In the genomic region with DNA sequence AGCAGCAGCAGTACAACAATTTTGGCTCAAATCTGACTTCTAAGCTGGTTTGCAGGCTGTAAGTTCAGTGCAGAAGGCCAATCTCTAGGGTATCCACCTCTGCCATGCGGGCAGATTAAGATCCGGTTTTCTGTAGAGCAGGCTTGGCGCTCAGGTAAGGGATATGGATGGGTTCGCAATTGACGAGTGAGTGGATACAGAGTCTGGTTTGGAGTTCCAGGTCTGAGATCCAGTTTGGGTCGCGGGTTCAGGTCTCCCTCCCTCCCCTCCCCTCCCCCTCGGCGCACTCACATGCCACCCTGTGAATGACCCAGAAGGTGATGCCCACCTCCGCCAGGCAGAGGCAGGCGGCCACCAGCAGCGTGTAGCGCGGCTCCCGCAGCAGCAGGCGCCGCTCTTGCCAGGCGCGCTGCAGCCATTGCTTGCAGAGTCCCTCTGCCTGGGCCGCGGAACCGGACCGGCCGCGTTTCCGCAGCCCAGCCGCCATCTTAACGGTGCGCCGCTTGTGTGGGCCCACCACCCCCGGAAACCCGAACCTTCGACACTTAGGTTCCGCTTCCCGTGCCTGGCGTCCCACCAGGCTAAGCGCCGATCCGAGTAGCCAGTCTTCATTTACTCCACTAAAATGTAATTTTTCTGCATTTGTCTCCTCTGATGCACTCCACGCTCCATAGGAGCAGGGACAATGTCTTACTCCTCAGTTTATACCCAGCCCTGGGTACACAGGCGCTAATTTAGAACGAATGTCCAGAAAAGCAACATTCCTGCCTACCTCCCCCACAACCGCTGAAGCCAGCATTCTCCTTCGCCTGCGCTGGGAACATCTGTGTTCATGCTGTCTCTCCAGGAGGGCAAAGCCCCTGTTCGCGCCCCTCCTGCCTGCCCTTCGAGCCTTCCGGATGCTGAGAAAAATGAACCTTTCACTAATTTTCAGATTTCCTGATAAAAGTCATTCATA, we compare ENCODE assay signal across 1 cellular context.
TF ChIP-seq lines count a peak whose summit lies in the region.

TSS of gene ALG3 (minus strand) at position 509 of the 958 bp plus-strand sequence. CDS start at position 487, 22 bp downstream.

TF ChIP-seq in K562, 482 proteins besides CTCF, POLR2A, EP300 and RAD21 (continued from another document and continues in another):
- TF ChIP-seq TRIM28 (IDR thresholded peaks at IDR 0.05) (no peak), HDAC1 (IDR thresholded peaks at IDR 0.05) (peak in 1 of 2 experiments; percentile 98; a peak in 3 of 4 replicates), NFRKB (IDR thresholded peaks at IDR 0.05; ENCODE audit: low read depth) (peak; percentile 94), KDM5B (IDR thresholded peaks at IDR 0.05; ENCODE audit: insufficient replicate concordance, low read depth, low read length) (peak; percentile 97), ETS2 (tag; IDR thresholded peaks at IDR 0.05; ENCODE audit: borderline replicate concordance, poor library complexity, severe bottlenecking) (no peak), NFYB (IDR thresholded peaks at IDR 0.05; ENCODE audit: extremely low read depth, insufficient read length) (no peak), MAFK (IDR thresholded peaks at IDR 0.05; ENCODE audit: low read length) (0 out of 2 replicates have a peak, but pooled peaks have one; percentile 10), ZNF398 (CRISPR knock-in tag; IDR thresholded peaks at IDR 0.05) (no peak), HLTF (IDR thresholded peaks at IDR 0.05) (no peak), KDM2B (CRISPR knock-in tag; IDR thresholded peaks at IDR 0.05) (no peak), ZKSCAN1 (IDR thresholded peaks at IDR 0.05; ENCODE audit: low read depth, low read length) (0 out of 2 replicates have a peak, but pooled peaks have one; percentile 41), CHD1 (IDR thresholded peaks at IDR 0.05; ENCODE audit: low read length) (peak; percentile 25), CREB3L1 (IDR thresholded peaks at IDR 0.05; ENCODE audit: borderline replicate concordance, low read depth) (no peak), ZNF143 (CRISPR knock-in tag; IDR thresholded peaks at IDR 0.05) (no peak), HMBOX1 (IDR thresholded peaks at IDR 0.05) (no peak), MNT (conservative IDR thresholded peaks at IDR 0.05) (no peak; a peak in 4 of 4 replicates), FOXK2 (conservative IDR thresholded peaks at IDR 0.05 in 1 of 2, IDR thresholded peaks at IDR 0.05 in 1 of 2; ENCODE audit: low read depth in 2 of 2) (peak; percentile 35 to 52; a peak in 2 of 4 replicates), RBFOX2 (IDR thresholded peaks at IDR 0.05; ENCODE audit: low read depth, low read length) (peak; percentile 90), ZNF277 (CRISPR knock-in tag; IDR thresholded peaks at IDR 0.05; ENCODE audit: borderline replicate concordance) (no peak), ZEB2 (IDR thresholded peaks at IDR 0.05) (peak; percentile 95), CTCFL (IDR thresholded peaks at IDR 0.05; ENCODE audit: borderline replicate concordance, insufficient read depth, low read depth, low read length, poor library complexity, severe bottlenecking) (no peak), IRF2 (CRISPR knock-in tag; IDR thresholded peaks at IDR 0.05) (no peak), ILK (tag; IDR thresholded peaks at IDR 0.05; ENCODE audit: borderline replicate concordance, low read depth) (no peak), NEUROD1 (IDR thresholded peaks at IDR 0.05; ENCODE audit: borderline replicate concordance, low read depth, low read length, partially characterized antibody) (peak; percentile 89), DACH1 (IDR thresholded peaks at IDR 0.05; ENCODE audit: partially characterized antibody) (no peak), NR2C2 (CRISPR knock-in tag; IDR thresholded peaks at IDR 0.05) (peak; percentile 44; the same call in 1 of the 2 replicates), NR2C2 (tag; IDR thresholded peaks at IDR 0.05) (peak; percentile 70), HMG20A (CRISPR knock-in tag; conservative IDR thresholded peaks at IDR 0.05) (no peak), C11orf30 (IDR thresholded peaks at IDR 0.05; ENCODE audit: low read depth) (peak; percentile 95), ZBTB2 (IDR thresholded peaks at IDR 0.05) (no peak), EHMT2 (IDR thresholded peaks at IDR 0.05) (no peak), SIN3A (IDR thresholded peaks at IDR 0.05; ENCODE audit: borderline replicate concordance in 2 of 2, control insufficient read depth in 1 of 2, low read depth in 2 of 2, low read length in 2 of 2) (peak; percentile 47 to 93; a peak in 3 of 4 replicates), ZNF175 (CRISPR knock-in tag; IDR thresholded peaks at IDR 0.05; ENCODE audit: low read depth) (no peak), ZNF778 (CRISPR knock-in tag; IDR thresholded peaks at IDR 0.05) (no peak), ZNF431 (CRISPR knock-in tag; IDR thresholded peaks at IDR 0.05) (peak; percentile 70; the same call in 1 of the 2 replicates), E2F1 (CRISPR knock-in tag; IDR thresholded peaks at IDR 0.05) (no peak), TEAD2 (tag; IDR thresholded peaks at IDR 0.05) (no peak), ZNF764 (CRISPR knock-in tag; IDR thresholded peaks at IDR 0.05; ENCODE audit: low read depth) (no peak), ZNF197 (CRISPR knock-in tag; IDR thresholded peaks at IDR 0.05; ENCODE audit: low read depth) (0 out of 2 replicates have a peak, but pooled peaks have one; percentile 25), NBN (IDR thresholded peaks at IDR 0.05; ENCODE audit: low read depth) (peak; percentile 35; the same call in 1 of the 2 replicates), SIRT6 (IDR thresholded peaks at IDR 0.05; ENCODE audit: low read depth, low read length) (no peak), ZNF780A (CRISPR knock-in tag; IDR thresholded peaks at IDR 0.05) (no peak), ZKSCAN8 (CRISPR knock-in tag; IDR thresholded peaks at IDR 0.05) (no peak)
- TF ChIP-seq, protein P1, sequence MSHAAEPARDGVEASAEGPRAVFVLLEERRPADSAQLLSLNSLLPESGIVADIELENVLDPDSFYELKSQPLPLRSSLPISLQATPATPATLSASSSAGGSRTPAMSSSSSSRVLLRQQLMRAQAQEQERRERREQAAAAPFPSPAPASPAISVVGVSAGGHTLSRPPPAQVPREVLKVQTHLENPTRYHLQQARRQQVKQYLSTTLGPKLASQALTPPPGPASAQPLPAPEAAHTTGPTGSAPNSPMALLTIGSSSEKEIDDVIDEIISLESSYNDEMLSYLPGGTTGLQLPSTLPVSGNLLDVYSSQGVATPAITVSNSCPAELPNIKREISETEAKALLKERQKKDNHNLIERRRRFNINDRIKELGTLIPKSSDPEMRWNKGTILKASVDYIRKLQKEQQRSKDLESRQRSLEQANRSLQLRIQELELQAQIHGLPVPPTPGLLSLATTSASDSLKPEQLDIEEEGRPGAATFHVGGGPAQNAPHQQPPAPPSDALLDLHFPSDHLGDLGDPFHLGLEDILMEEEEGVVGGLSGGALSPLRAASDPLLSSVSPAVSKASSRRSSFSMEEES (CRISPR knock-in tag; IDR thresholded peaks at IDR 0.05) = no peak
- TF ChIP-seq, protein P2, sequence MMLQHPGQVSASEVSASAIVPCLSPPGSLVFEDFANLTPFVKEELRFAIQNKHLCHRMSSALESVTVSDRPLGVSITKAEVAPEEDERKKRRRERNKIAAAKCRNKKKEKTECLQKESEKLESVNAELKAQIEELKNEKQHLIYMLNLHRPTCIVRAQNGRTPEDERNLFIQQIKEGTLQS (IDR thresholded peaks at IDR 0.05) = no peak
- TF ChIP-seq, protein P2 (CRISPR knock-in tag; conservative IDR thresholded peaks at IDR 0.05) = no peak
